Comparison of ENCODE assay signal across 1 cellular context in the genomic region with DNA sequence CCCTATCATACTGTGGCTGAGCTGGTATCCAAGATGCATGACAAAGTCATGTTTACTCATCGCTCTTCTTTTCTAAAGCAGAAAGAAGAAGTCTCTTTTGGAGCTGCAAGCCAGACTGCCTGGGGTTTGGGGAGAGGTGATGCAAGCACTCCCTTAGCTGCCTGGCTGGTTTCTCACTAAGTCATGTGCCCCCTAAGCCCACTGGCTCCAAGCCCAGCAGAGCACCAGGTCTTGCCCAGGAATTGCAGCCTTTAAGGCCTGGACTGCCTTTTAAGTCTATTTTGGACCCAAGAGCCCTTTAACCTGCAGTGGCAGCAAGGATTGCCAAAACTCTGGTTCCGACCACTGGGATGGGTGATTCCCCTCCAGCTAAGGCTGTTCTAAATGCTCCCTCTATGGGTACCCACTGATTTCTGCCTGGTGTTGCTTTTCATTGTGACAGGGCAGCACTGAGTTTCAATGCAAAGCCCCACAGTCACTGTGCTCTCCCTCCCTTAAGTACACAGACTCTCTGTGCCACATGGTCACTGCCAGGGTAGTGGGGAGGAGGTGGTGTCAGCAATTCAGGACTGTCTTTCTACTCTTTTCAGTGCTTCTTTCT.
TF ChIP-seq lines count a peak whose summit lies in the region.

No MANE protein-coding gene starts in this region.

TF ChIP-seq in IMR-90, 13 proteins besides CTCF, POLR2A, EP300 and RAD21 (continued from another document):
- TF ChIP-seq RCOR1 (IDR thresholded peaks at IDR 0.05; ENCODE audit: insufficient replicate concordance, low read length) (no peak), MXI1 (IDR thresholded peaks at IDR 0.05; ENCODE audit: borderline replicate concordance, low read depth, low read length) (no peak), MAFK (IDR thresholded peaks at IDR 0.05; ENCODE audit: low read depth, low read length) (no peak), NFE2L2 (IDR thresholded peaks at IDR 0.05; ENCODE audit: low read depth, low read length) (no peak), RFX5 (IDR thresholded peaks at IDR 0.05; ENCODE audit: low read depth, low read length) (no peak), SMC3 (IDR thresholded peaks at IDR 0.05; ENCODE audit: low read depth, low read length) (no peak), CHD1 (IDR thresholded peaks at IDR 0.05; ENCODE audit: low read depth, low read length) (no peak), FOS (IDR thresholded peaks at IDR 0.05; ENCODE audit: low read depth, low read length) (no peak), BHLHE40 (IDR thresholded peaks at IDR 0.05; ENCODE audit: low read depth, low read length) (no peak)
- TF ChIP-seq, protein P1, sequence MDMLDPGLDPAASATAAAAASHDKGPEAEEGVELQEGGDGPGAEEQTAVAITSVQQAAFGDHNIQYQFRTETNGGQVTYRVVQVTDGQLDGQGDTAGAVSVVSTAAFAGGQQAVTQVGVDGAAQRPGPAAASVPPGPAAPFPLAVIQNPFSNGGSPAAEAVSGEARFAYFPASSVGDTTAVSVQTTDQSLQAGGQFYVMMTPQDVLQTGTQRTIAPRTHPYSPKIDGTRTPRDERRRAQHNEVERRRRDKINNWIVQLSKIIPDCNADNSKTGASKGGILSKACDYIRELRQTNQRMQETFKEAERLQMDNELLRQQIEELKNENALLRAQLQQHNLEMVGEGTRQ (IDR thresholded peaks at IDR 0.05; ENCODE audit: low read depth, low read length), result no peak
- TF ChIP-seq, protein P2, sequence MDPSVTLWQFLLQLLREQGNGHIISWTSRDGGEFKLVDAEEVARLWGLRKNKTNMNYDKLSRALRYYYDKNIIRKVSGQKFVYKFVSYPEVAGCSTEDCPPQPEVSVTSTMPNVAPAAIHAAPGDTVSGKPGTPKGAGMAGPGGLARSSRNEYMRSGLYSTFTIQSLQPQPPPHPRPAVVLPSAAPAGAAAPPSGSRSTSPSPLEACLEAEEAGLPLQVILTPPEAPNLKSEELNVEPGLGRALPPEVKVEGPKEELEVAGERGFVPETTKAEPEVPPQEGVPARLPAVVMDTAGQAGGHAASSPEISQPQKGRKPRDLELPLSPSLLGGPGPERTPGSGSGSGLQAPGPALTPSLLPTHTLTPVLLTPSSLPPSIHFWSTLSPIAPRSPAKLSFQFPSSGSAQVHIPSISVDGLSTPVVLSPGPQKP (IDR thresholded peaks at IDR 0.05; ENCODE audit: borderline replicate concordance, low read depth, low read length), result no peak
